Comparison of ENCODE assay signal across 1 cellular context in genomic region chr16:69405757-69406156, GRCh38.
TF ChIP-seq lines count a peak whose summit lies in the region.

No MANE protein-coding gene starts in this region.

TF ChIP-seq in GM23338, 12 proteins besides CTCF, POLR2A, EP300 and RAD21 (continued from another document):
- TF ChIP-seq ZNF462 (CRISPR knock-in tag; IDR thresholded peaks at IDR 0.05) (no peak), POLR2AphosphoS5 (IDR thresholded peaks at IDR 0.05; ENCODE audit: low read depth) (no peak)
